In genomic region chr1:201399018-201399351, GRCh38 we compare ENCODE assay signal across 12 cellular contexts. TPM values are rescaled to one million over a fixed set of nuclear protein-coding genes. Genes with fewer than 3 reads are reported as not detected.
A peak's percentile ranks its signal among the peaks of the same experiment; 100 is the strongest.
DNase-seq lines count a peak whose midpoint lies in the region; ATAC-seq and TF ChIP-seq lines count a peak whose summit lies in the region.
"Had no signal": no experiment of that assay in that cellular context is flagged by ENCODE, and none has a peak within 500 bp of the region (broad histone marks: within the 10 kb centered on the region; RNA-seq: fewer than 3 reads in every experiment).

A gene with protein sequence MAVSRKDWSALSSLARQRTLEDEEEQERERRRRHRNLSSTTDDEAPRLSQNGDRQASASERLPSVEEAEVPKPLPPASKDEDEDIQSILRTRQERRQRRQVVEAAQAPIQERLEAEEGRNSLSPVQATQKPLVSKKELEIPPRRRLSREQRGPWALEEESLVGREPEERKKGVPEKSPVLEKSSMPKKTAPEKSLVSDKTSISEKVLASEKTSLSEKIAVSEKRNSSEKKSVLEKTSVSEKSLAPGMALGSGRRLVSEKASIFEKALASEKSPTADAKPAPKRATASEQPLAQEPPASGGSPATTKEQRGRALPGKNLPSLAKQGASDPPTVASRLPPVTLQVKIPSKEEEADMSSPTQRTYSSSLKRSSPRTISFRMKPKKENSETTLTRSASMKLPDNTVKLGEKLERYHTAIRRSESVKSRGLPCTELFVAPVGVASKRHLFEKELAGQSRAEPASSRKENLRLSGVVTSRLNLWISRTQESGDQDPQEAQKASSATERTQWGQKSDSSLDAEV (minus strand): TSS chr1:201399324. CDS start chr1:201399306, 18 bp downstream.

- intact Hi-C loops in heart left ventricle (cut with DNase I), result no loop called here

- H3K4me1 ChIP-seq in heart left ventricle (peaks cover 0 to 43% (median 11%) of the 10 kb centered on the region in 12 donors), mucosa of rectum (ENCODE audit: control insufficient read depth in 2 of 2, insufficient read depth in 2 of 2, low read length in 2 of 2) (peaks cover 37 to 51% of the 10 kb centered on the region in 2 donors)

- peaks cover 17% of the 10 kb centered on the region for H3K27me3 Mint-ChIP-seq in type B pancreatic cell

- DNase-seq in heart left ventricle (peak in 1 of 5 donors; percentile 45), type B pancreatic cell (ENCODE audit: extremely low spot score, unreplicated experiment) (no peak), C1 segment of cervical spinal cord (lab: John Stamatoyannopoulos, UW) (no peak), HuH-7 (ENCODE audit: low spot score) (no peak)
- no peak for DNase-seq in activated effector memory CD4-positive, alpha-beta T cell treated with anti-CD3 and anti-CD28 coated beads, Interleukin-2, amount 50 U/mL, for 16 hours
- DNase-seq: occipital lobe, SHP77 treated with DMSO at 0.1 percent for 48 hours had no signal

- H3K9ac ChIP-seq in mucosa of rectum (ENCODE audit: low read depth in 1 of 2, low read length in 2 of 2), result peak within 1 kb of the TSS; percentile 78 to 96
- H3K9ac ChIP-seq: KMS-11 had no signal

- H3K9me3 ChIP-seq in heart left ventricle (no peaks in the 10 kb centered on the region), mucosa of rectum (ENCODE audit: control insufficient read depth in 2 of 2, low read length in 2 of 2) (no peaks in the 10 kb centered on the region)

- ATAC-seq in heart left ventricle (no peak), HG02571 (IDR thresholded peaks at IDR 0.05; ENCODE audit: unreplicated experiment) (no peak)

- H3K9me3 Mint-ChIP-seq in type B pancreatic cell, result no peaks in the 10 kb centered on the region

- no peak for TF ChIP-seq POLR2A in heart left ventricle (IDR thresholded peaks at IDR 0.05)

- TF ChIP-seq CTCF in VCaP (conservative IDR thresholded peaks at IDR 0.05), result no peak
- no peak for TF ChIP-seq CTCF in heart left ventricle (IDR thresholded peaks at IDR 0.05)
- no peak for TF ChIP-seq CTCF in type B pancreatic cell (conservative IDR thresholded peaks at IDR 0.05)

- H3K27ac Mint-ChIP-seq in type B pancreatic cell, result peak within 1 kb of the TSS; percentile 90

- H3K4me1 Mint-ChIP-seq in type B pancreatic cell (ENCODE audit: unreplicated experiment), result peaks cover 26% of the 10 kb centered on the region

- WGBS in heart left ventricle, 4 donors, result 18 to 35% (median 28%) methylated on average over 9 to 25 of the region's 25 CpGs

- H3K27ac ChIP-seq in VCaP, result peak within 1 kb of the TSS; percentile 92
- no peak within 1 kb of the TSS for H3K27ac ChIP-seq in heart left ventricle
- H3K27ac ChIP-seq in mucosa of rectum (ENCODE audit: low read depth in 2 of 2, low read length in 2 of 2), result peak within 1 kb of the TSS; percentile 93 to 98
- H3K27ac ChIP-seq: KMS-11 had no signal

- peaks cover 6% of the 10 kb centered on the region for H3K36me3 Mint-ChIP-seq in type B pancreatic cell

- peak within 1 kb of the TSS in 9 of 12 donors; percentile 9 to 33 (median 22) for H3K4me3 ChIP-seq in heart left ventricle
- H3K4me3 ChIP-seq in mucosa of rectum (ENCODE audit: low read length in 2 of 2), result peak within 1 kb of the TSS; percentile 82 to 83

- H3K27me3 ChIP-seq in heart left ventricle, result peaks cover 0 to 36% (median 15%) of the 10 kb centered on the region in 9 donors
- H3K27me3 ChIP-seq in mucosa of rectum (ENCODE audit: control insufficient read depth in 2 of 2, insufficient read depth in 2 of 2, low read length in 2 of 2), result peaks cover 3 to 6% of the 10 kb centered on the region in 2 donors

- H3K36me3 ChIP-seq in heart left ventricle (no peaks in the 10 kb centered on the region), mucosa of rectum (ENCODE audit: control insufficient read depth in 2 of 2, insufficient read depth in 2 of 2, low read length in 2 of 2) (no peaks in the 10 kb centered on the region)

- peak within 1 kb of the TSS; percentile 82 for H3K4me3 Mint-ChIP-seq in type B pancreatic cell

RNA-seq across cellular contexts. Expression of the gene that starts here (rescaled TPM):
- total RNA-seq in heart left ventricle, result 10 to 100 TPM in 2 of 9 donors, 1 to 10 TPM in 7; 2.0 to 99.2 (median 6.4) TPM
- polyA plus RNA-seq in heart left ventricle, result 10 to 100 TPM in 1 of 2 donors, 1 to 10 TPM in 1; 6.9 to 49.3 TPM
- 41.2 and 79.5 TPM in 2 replicates for total RNA-seq in type B pancreatic cell (ENCODE audit: low replicate concordance)
- total RNA-seq: occipital lobe, temporal lobe had no signal

Comparison
In these comparisons a context has a peak if more than half of its experiments do, and no peak if none do; other contexts are left out.
1. H3K27ac ChIP-seq: peak in VCaP (single experiment) and mucosa of rectum (2 of 2); none in heart left ventricle (0 of 12).